10 cellular contexts compared by ENCODE assay signal in the genomic region with DNA sequence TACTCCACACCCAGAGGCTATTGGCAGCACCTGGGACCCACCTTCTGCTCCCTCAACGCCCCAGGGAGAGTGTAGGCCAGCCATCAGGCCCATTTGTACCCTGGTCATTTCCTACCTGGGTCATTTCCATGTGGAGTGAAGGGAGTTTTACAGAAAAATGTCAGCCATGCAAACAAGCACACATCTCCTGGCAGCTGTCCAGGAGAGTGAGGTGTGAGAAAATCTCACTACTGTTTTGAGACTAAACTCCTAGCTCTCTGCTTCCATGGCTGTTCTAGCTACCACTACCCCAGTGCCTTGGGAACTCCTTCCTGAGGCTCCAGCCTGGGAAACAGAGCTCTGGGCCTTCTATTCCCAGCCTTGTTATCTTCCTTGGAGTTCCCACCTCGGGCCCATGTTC. TPM values are rescaled to one million over a fixed set of nuclear protein-coding genes. Genes with fewer than 3 reads are reported as not detected.
A peak's percentile ranks its signal among the peaks of the same experiment; 100 is the strongest.
DNase-seq lines count a peak whose midpoint lies in the region; ATAC-seq and TF ChIP-seq lines count a peak whose summit lies in the region.
"Had no signal": no experiment of that assay in that cellular context is flagged by ENCODE, and none has a peak within 500 bp of the region (broad histone marks: within the 10 kb centered on the region; RNA-seq: fewer than 3 reads in every experiment).

No MANE protein-coding gene starts in this region.

- H3K9me3 Mint-ChIP-seq in Calu3 (ENCODE audit: low read depth, unreplicated experiment), result no peaks in the 10 kb centered on the region
- H3K9me3 Mint-ChIP-seq in T-helper 1 cell treated with Interleukin-12 subunit alpha and Interleukin-12 subunit beta and Interleukin-4 antibody, amounts not matched to agents 30 μg/mL and 1 μg/mL, for 36 hours, result no peaks in the 10 kb centered on the region
- no peaks in the 10 kb centered on the region for H3K9me3 Mint-ChIP-seq in natural killer cell
- peaks cover 0 to 1% (median 0%) of the 10 kb centered on the region in 7 donors for H3K9me3 Mint-ChIP-seq in CD14-positive monocyte

- no peaks in the 10 kb centered on the region; the same call in 1 of the 2 replicates for H3K27me3 ChIP-seq in H7 (ENCODE audit: control insufficient read depth, insufficient read depth, low read length)

- no peaks in the 10 kb centered on the region for H3K36me3 ChIP-seq in H7 (replicated peaks; ENCODE audit: control insufficient read depth, insufficient read depth, low read length)

- H3K27ac Mint-ChIP-seq in Calu3 (ENCODE audit: unreplicated experiment) (peak overlapping the region; percentile 31), natural killer cell (peak overlapping the region in 1 of 2 donors; percentile 86), CD14-positive monocyte (peak overlapping the region in 1 of 7 donors; percentile 48)
- peak overlapping the region; percentile 67 for H3K27ac Mint-ChIP-seq in T-helper 1 cell treated with Interleukin-12 subunit alpha and Interleukin-12 subunit beta and Interleukin-4 antibody, amounts not matched to agents 30 μg/mL and 1 μg/mL, for 36 hours

- H3K36me3 Mint-ChIP-seq in Calu3 (ENCODE audit: insufficient read depth, unreplicated experiment) (peaks cover 6% of the 10 kb centered on the region), natural killer cell (no peaks in the 10 kb centered on the region), CD14-positive monocyte (no peaks in the 10 kb centered on the region)
- no peaks in the 10 kb centered on the region for H3K36me3 Mint-ChIP-seq in T-helper 1 cell treated with Interleukin-12 subunit alpha and Interleukin-12 subunit beta and Interleukin-4 antibody, amounts not matched to agents 30 μg/mL and 1 μg/mL, for 36 hours (ENCODE audit: low read depth)

- no TSS peak for BruUV-seq in Calu3 (replicated peaks; lab: Mats Ljungman, UMichigan)

- H3K4me1 Mint-ChIP-seq in Calu3 (ENCODE audit: low read depth, unreplicated experiment) (peaks cover 28% of the 10 kb centered on the region), natural killer cell (peaks cover 44 to 55% of the 10 kb centered on the region in 2 donors), CD14-positive monocyte (peaks cover 46% of the 10 kb centered on the region)
- H3K4me1 Mint-ChIP-seq in T-helper 1 cell treated with Interleukin-12 subunit alpha and Interleukin-12 subunit beta and Interleukin-4 antibody, amounts not matched to agents 30 μg/mL and 1 μg/mL, for 36 hours (ENCODE audit: low read depth), result peaks cover 44% of the 10 kb centered on the region

- intact Hi-C loops in Calu3 (cut with micrococcal nuclease; ENCODE audit: unreplicated experiment) (no loop called here), natural killer cell (cut with micrococcal nuclease) (no loop called here), CD14-positive monocyte (cut with micrococcal nuclease) (no loop called here)

- DNase-seq in Calu3 (no peak), natural killer cell (no peak), NCI-H2171 (lab: John Stamatoyannopoulos, UW) (no peak), H7 (no peak), CD14-positive monocyte (ENCODE audit: low spot score) (no peak)

- no peaks in the 10 kb centered on the region for H3K27me3 Mint-ChIP-seq in Calu3 (ENCODE audit: unreplicated experiment)
- H3K27me3 Mint-ChIP-seq in T-helper 1 cell treated with Interleukin-12 subunit alpha and Interleukin-12 subunit beta and Interleukin-4 antibody, amounts not matched to agents 30 μg/mL and 1 μg/mL, for 36 hours (ENCODE audit: low read depth), result peaks cover 6% of the 10 kb centered on the region
- no peaks in the 10 kb centered on the region for H3K27me3 Mint-ChIP-seq in natural killer cell (ENCODE audit: low read depth in 2 of 2)
- H3K27me3 Mint-ChIP-seq in CD14-positive monocyte (ENCODE audit: low read depth in 3 of 3), result peaks cover 0 to 4% (median 2%) of the 10 kb centered on the region in 3 donors

- no peak overlapping the region for H3K4me3 Mint-ChIP-seq in Calu3 (ENCODE audit: low read depth, unreplicated experiment)
- H3K4me3 Mint-ChIP-seq in T-helper 1 cell treated with Interleukin-12 subunit alpha and Interleukin-12 subunit beta and Interleukin-4 antibody, amounts not matched to agents 30 μg/mL and 1 μg/mL, for 36 hours, result peak overlapping the region; percentile 4
- H3K4me3 Mint-ChIP-seq in natural killer cell, result peak overlapping the region; percentile 56
- H3K4me3 Mint-ChIP-seq in CD14-positive monocyte, result no peak overlapping the region

- TF ChIP-seq CTCF in Calu3 (IDR thresholded peaks at IDR 0.05; ENCODE audit: unreplicated experiment) (no peak), natural killer cell (IDR thresholded peaks at IDR 0.05) (no peak), CD14-positive monocyte (IDR thresholded peaks at IDR 0.05) (no peak)

- ATAC-seq in GM19467 (IDR thresholded peaks at IDR 0.05; ENCODE audit: unreplicated experiment) (peak; percentile 50), natural killer cell (peak in 2 of 3 donors; percentile 49 to 54), HG03469 (IDR thresholded peaks at IDR 0.05; ENCODE audit: unreplicated experiment) (no peak)
- ATAC-seq: Right ventricle myocardium inferior had no signal

- H3K4me3 ChIP-seq in H7 (ENCODE audit: insufficient read depth, low read depth, low read length), result no peak overlapping the region

- CTCF ChIA-PET in Calu3 (lab: Charles Lee), result interaction anchor here (0.9 kb wide), 1 partner anchor 113 kb away, joined by 3 read pairs; no protein-coding TSS in a partner anchor

RNA-seq across cellular contexts. Expression of gene TMPRSS13, which starts 2.8 kb away (rescaled TPM):
- total RNA-seq in Calu3 (2022) (1.4 and 2.3 TPM in 2 replicates), natural killer cell (1 to 10 TPM; 1.6 to 1.8 (median 1.8) TPM)
- 0.31 TPM in 1 of 2 replicates, not detected in the other for total RNA-seq in H7 (2014; rRNA removed; shearing (Covaris generic))
- polyA plus RNA-seq in CD14-positive monocyte, result under 1 TPM; 0.17 to 0.37 TPM
- total RNA-seq: Right ventricle myocardium inferior had no signal
- polyA plus RNA-seq: neural cell had no signal

RNA-seq across cellular contexts. Expression of gene IL10RA, which starts 54.2 kb away (rescaled TPM):
- 0.05 and 0.76 TPM in 2 replicates for total RNA-seq in Calu3 (2022)
- 100 to 1,000 TPM; 263 to 286 (median 268) TPM for total RNA-seq in natural killer cell
- not detected in 2 replicates for total RNA-seq in H7 (2014; rRNA removed; shearing (Covaris generic))
- polyA plus RNA-seq in CD14-positive monocyte, result 100 to 1,000 TPM; 152 to 226 TPM

RNA-seq across cellular contexts. Expression of gene FXYD6, which starts 55.5 kb away (rescaled TPM):
- total RNA-seq in Calu3 (2022), result 0.61 and 0.78 TPM in 2 replicates
- under 1 TPM in 2 of 3 donors, not detected in 1; 0.20 to 0.90 TPM for total RNA-seq in natural killer cell
- total RNA-seq in H7 (2014; rRNA removed; shearing (Covaris generic)), result 17.8 and 32.8 TPM in 2 replicates
- 10 to 100 TPM; 36.4 to 44.1 TPM for polyA plus RNA-seq in CD14-positive monocyte

Comparison
In these comparisons a context has a peak if more than half of its experiments do, and no peak if none do; other contexts are left out.
1. H3K4me3 Mint-ChIP-seq: peak in T-helper 1 cell treated with Interleukin-12 subunit alpha and Interleukin-12 subunit beta and Interleukin-4 antibody, amounts not matched to agents 30 μg/mL and 1 μg/mL, for 36 hours (single experiment) and natural killer cell (single experiment); none in Calu3 (single experiment) and CD14-positive monocyte (0 of 2).
2. RNA of gene IL10RA, which starts 54.2 kb away (total RNA-seq): 263 to 286 TPM in natural killer cell; 0.05 to 0.76 TPM in Calu3 and not detected in H7; every median in the first group is over 100 times any median in the second.